8 cellular contexts compared by ENCODE assay signal in the genomic region with DNA sequence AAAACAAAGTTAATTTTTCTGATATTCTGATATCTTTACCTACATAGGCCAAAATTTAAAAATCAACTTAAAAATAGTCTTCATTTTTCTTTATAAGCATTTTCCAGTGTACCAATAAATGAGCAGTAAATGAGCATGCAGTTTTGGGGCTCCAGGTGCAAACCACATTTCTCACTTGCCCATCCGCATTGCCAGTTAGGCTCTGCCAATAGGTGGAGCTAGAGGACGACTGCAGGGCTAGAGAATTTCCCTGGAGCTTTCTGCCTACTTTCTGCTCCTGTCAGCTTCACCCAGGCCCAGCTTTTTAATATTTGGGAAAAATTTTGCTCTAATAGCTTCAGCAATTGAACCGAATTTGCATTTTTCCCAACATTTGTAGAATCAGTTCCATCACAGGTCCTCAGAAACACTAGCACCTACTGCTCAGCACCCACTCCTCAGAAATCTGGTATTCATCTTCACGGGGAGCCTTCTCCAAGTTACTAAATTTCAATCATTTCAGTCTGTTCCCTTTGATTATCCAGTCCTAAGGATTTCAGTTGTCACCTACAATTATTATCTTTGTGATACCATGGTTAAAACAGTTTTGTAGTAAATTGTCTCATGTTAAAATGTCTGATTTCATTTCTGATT.
DNase-seq lines count a peak whose midpoint lies in the region; ATAC-seq and TF ChIP-seq lines count a peak whose summit lies in the region.

No MANE protein-coding gene starts in this region.

- H3K79me2 ChIP-seq in Karpas-422 (ENCODE audit: low read length), result no peaks in the 10 kb centered on the region

- DNase-seq in NCI-H2081 (lab: John Stamatoyannopoulos, UW) (peak; percentile 36 to 47), NCI-H2081 treated with DMSO at 0.1 percent for 48 hours (lab: John Stamatoyannopoulos, UW) (no peak), Karpas-422 (peak; percentile 79), WERI-Rb-1 (peak; percentile 44), dermis blood vessel endothelial cell (peak; percentile 63), medulla oblongata (ENCODE audit: extremely low spot score) (peak; percentile 78)
- DNase-seq in stimulated activated naive CD4-positive, alpha-beta T cell treated with Interleukin-2 at 50 U/mL for 16 hours (lab: John Stamatoyannopoulos, UW), result peak; percentile 22

- no peak overlapping the region for H3K4me2 ChIP-seq in Karpas-422 (ENCODE audit: low read depth, low read length, poor library complexity, severe bottlenecking)

- TF ChIP-seq CTCF in WERI-Rb-1 (IDR thresholded peaks at IDR 0.05; ENCODE audit: low read depth, low read length), result peak; percentile 88

- no peaks in the 10 kb centered on the region for H4K20me1 ChIP-seq in Karpas-422 (ENCODE audit: insufficient read depth, low read depth, low read length)

- no peak overlapping the region for H3K27ac ChIP-seq in Karpas-422 (ENCODE audit: low read length)
- H3K27ac ChIP-seq in WERI-Rb-1, result no peak overlapping the region

- H3K4me3 ChIP-seq in Karpas-422 (ENCODE audit: low read length) (no peak overlapping the region), WERI-Rb-1 (ENCODE audit: low read depth, low read length) (no peak overlapping the region)

- H3K36me3 ChIP-seq in Karpas-422 (ENCODE audit: insufficient read depth, low read length) (no peaks in the 10 kb centered on the region), WERI-Rb-1 (no peaks in the 10 kb centered on the region)

- peak; percentile 87 for ATAC-seq in GM21717 (IDR thresholded peaks at IDR 0.05; ENCODE audit: unreplicated experiment)

- no peak overlapping the region for H2AFZ ChIP-seq in Karpas-422 (ENCODE audit: low read length)

- H3K9me3 ChIP-seq in Karpas-422 (ENCODE audit: low read length), result no peaks in the 10 kb centered on the region
- no peaks in the 10 kb centered on the region for H3K9me3 ChIP-seq in WERI-Rb-1 (ENCODE audit: severe bottlenecking)

- no peaks in the 10 kb centered on the region for H3K9me2 ChIP-seq in Karpas-422 (replicated peaks; ENCODE audit: insufficient read depth, low read length)

- H3K9ac ChIP-seq in Karpas-422 (ENCODE audit: low read length), result no peak overlapping the region

- H3K4me1 ChIP-seq in Karpas-422 (ENCODE audit: low read length), result no peaks in the 10 kb centered on the region

- H3K27me3 ChIP-seq in Karpas-422 (ENCODE audit: low read length), result no peaks in the 10 kb centered on the region
- H3K27me3 ChIP-seq in WERI-Rb-1 (ENCODE audit: insufficient read depth, low read depth, severe bottlenecking), result no peaks in the 10 kb centered on the region
